ENCODE assay signal across 10 cellular contexts in genomic region chr3:194277547-194278091, GRCh38.
A peak's percentile ranks its signal among the peaks of the same experiment; 100 is the strongest.
DNase-seq lines count a peak whose midpoint lies in the region; ATAC-seq and TF ChIP-seq lines count a peak whose summit lies in the region.
"Had no signal": no experiment of that assay in that cellular context is flagged by ENCODE, and none has a peak within 500 bp of the region (broad histone marks: within the 10 kb centered on the region; RNA-seq: fewer than 3 reads in every experiment).

No MANE protein-coding gene starts in this region.

- peak overlapping the region in 10 of 11 experiments; percentile 13 to 74 (median 62); a peak in 19 of 22 replicates for H3K4me2 ChIP-seq in BLaER1 treated with 17β-estradiol and CSF1 and Interleukin-3, amounts not matched to agents 10 nM and 100 nM

- no peak overlapping the region for H3K4me3 ChIP-seq in BLaER1 treated with 17β-estradiol and CSF1 and Interleukin-3, amounts not matched to agents 10 nM and 100 nM
- H3K4me3 ChIP-seq in adrenal gland (peak overlapping the region in 1 of 4 donors; percentile 1), left ventricle myocardium inferior (no peak overlapping the region)

- intact Hi-C loops in adrenal gland (cut with DNase I) (no loop called here), left ventricle myocardium inferior (cut with micrococcal nuclease) (no loop called here), posterior vena cava (cut with DNase I) (no loop called here)

- 20 to 30% (median 28%) methylated on average over 9 to 11 of the region's 11 CpGs for whole genome bisulfite sequencing in adrenal gland, 4 donors

- no peaks in the 10 kb centered on the region for H3K9me3 ChIP-seq in BLaER1 treated with 17β-estradiol and CSF1 and Interleukin-3, amounts not matched to agents 10 nM and 100 nM (replicated peaks in 1 of 11)
- no peaks in the 10 kb centered on the region for H3K9me3 ChIP-seq in adrenal gland (replicated peaks in 1 of 3)
- no peaks in the 10 kb centered on the region for H3K9me3 ChIP-seq in left ventricle myocardium inferior (replicated peaks)

- peak overlapping the region in 5 of 11 experiments; percentile 3 to 56 (median 30); a peak in 6 of 22 replicates for H3K9ac ChIP-seq in BLaER1 treated with 17β-estradiol and CSF1 and Interleukin-3, amounts not matched to agents 10 nM and 100 nM

- DNase-seq in adrenal gland (peak; percentile 70 to 89 (median 86)), left ventricle myocardium inferior (peak; percentile 65), posterior vena cava (ENCODE audit: low spot score) (peak; percentile 90), RKO (ENCODE audit: low spot score) (no peak)
- DNase-seq: kidney had no signal

- peak overlapping the region in 4 of 11 experiments; percentile 12 to 43 (median 18); a peak in 5 of 22 replicates for H3K27ac ChIP-seq in BLaER1 treated with 17β-estradiol and CSF1 and Interleukin-3, amounts not matched to agents 10 nM and 100 nM
- H3K27ac ChIP-seq in adrenal gland (peak overlapping the region; percentile 80 to 97 (median 88)), left ventricle myocardium inferior (replicated peaks) (peak overlapping the region; percentile 73)

- no peaks in the 10 kb centered on the region; a peak in 1 of 22 replicates for H4K20me1 ChIP-seq in BLaER1 treated with 17β-estradiol and CSF1 and Interleukin-3, amounts not matched to agents 10 nM and 100 nM

- TF ChIP-seq POLR2A in adrenal gland (IDR thresholded peaks at IDR 0.05): peak in 1 of 2 donors; percentile 51

- H3K4me1 ChIP-seq in BLaER1 treated with 17β-estradiol and CSF1 and Interleukin-3, amounts not matched to agents 10 nM and 100 nM: peaks cover 7 to 29% (median 22%) of the 10 kb centered on the region in 10 experiments
- H3K4me1 ChIP-seq in adrenal gland (replicated peaks in 1 of 2): peaks cover 52 to 70% of the 10 kb centered on the region in 2 donors
- H3K4me1 ChIP-seq in left ventricle myocardium inferior: peaks cover 45% of the 10 kb centered on the region

- ATAC-seq in GM19324 (IDR thresholded peaks at IDR 0.05; ENCODE audit: low FRiP score, unreplicated experiment): no peak
- no peak for ATAC-seq in GM21619 (IDR thresholded peaks at IDR 0.05; ENCODE audit: unreplicated experiment)
- no peak for ATAC-seq in HG03108 (IDR thresholded peaks at IDR 0.05; ENCODE audit: unreplicated experiment)
- ATAC-seq: activated naive CD4-positive, alpha-beta T cell treated with anti-CD3 and anti-CD28 coated beads, Interleukin-2, amount 50 U/mL, for 72 hours had no signal

- H3K27me3 ChIP-seq in BLaER1 treated with 17β-estradiol and CSF1 and Interleukin-3, amounts not matched to agents 10 nM and 100 nM: peaks cover 0 to 3% (median 0%) of the 10 kb centered on the region in 11 experiments; a peak in 1 of 22 replicates
- no peaks in the 10 kb centered on the region for H3K27me3 ChIP-seq in adrenal gland
- peaks cover 19% of the 10 kb centered on the region for H3K27me3 ChIP-seq in left ventricle myocardium inferior (ENCODE audit: low read depth)

- TF ChIP-seq CTCF in adrenal gland (IDR thresholded peaks at IDR 0.05): no peak
- no peak for TF ChIP-seq CTCF in left ventricle myocardium inferior (IDR thresholded peaks at IDR 0.05; ENCODE audit: borderline replicate concordance)

- no peaks in the 10 kb centered on the region for H3K36me3 ChIP-seq in BLaER1 treated with 17β-estradiol and CSF1 and Interleukin-3, amounts not matched to agents 10 nM and 100 nM
- H3K36me3 ChIP-seq in adrenal gland (replicated peaks in 1 of 2): no peaks in the 10 kb centered on the region
- no peaks in the 10 kb centered on the region for H3K36me3 ChIP-seq in left ventricle myocardium inferior
